Comparison of ENCODE assay signal across 23 cellular contexts in genomic region chr6:93794161-93794560, GRCh38.
"Had no signal": no experiment of that assay in that cellular context is flagged by ENCODE, and none has a peak within 500 bp of the region (broad histone marks: within the 10 kb centered on the region; RNA-seq: fewer than 3 reads in every experiment).

No MANE protein-coding gene starts in this region.

- H3K27me3 Mint-ChIP-seq: activated naive CD8-positive, alpha-beta T cell treated with anti-CD3 and anti-CD28 coated beads, Interleukin-2, amount 10 ng/mL, durations not matched to agents 7 days and 5 days; dendritic cell treated with granulocyte-macrophage colony-stimulating factor and Interleukin-4, amounts not matched to agents 40 ng/mL and 50 ng/mL, for 4 days; naive B cell; progenitor cell of endocrine pancreas; stimulated activated naive CD8-positive, alpha-beta T cell treated with anti-CD3 and anti-CD28 coated beads, Interleukin-15, Interleukin-2, amounts not matched to agents 100 ng/mL and 50 ng/mL, for 24 hours had no signal

- H3K36me3 Mint-ChIP-seq: activated naive CD8-positive, alpha-beta T cell treated with anti-CD3 and anti-CD28 coated beads, Interleukin-2, amount 10 ng/mL, durations not matched to agents 7 days and 5 days; naive B cell; WTC11 had no signal

- H3K36me3 ChIP-seq: heart left ventricle, lower lobe of right lung, thyroid gland, upper lobe of right lung had no signal

- ATAC-seq: heart left ventricle, left lobe of liver, lower lobe of right lung, upper lobe of right lung, WTC11 had no signal

- H3K27ac Mint-ChIP-seq: activated naive CD4-positive, alpha-beta T cell treated with anti-CD3 and anti-CD28 coated beads for 36 hours; activated naive CD8-positive, alpha-beta T cell treated with anti-CD3 and anti-CD28 coated beads, Interleukin-2, amount 10 ng/mL, durations not matched to agents 7 days and 5 days; dendritic cell treated with granulocyte-macrophage colony-stimulating factor and Interleukin-4, amounts not matched to agents 40 ng/mL and 50 ng/mL, for 4 days; naive B cell; progenitor cell of endocrine pancreas; stimulated activated naive CD8-positive, alpha-beta T cell treated with anti-CD3 and anti-CD28 coated beads, Interleukin-15, Interleukin-2, amounts not matched to agents 100 ng/mL and 50 ng/mL, for 24 hours; T-helper 1 cell treated with Interleukin-12 subunit alpha and Interleukin-12 subunit beta and Interleukin-4 antibody, amounts not matched to agents 30 μg/mL and 1 μg/mL, for 36 hours had no signal

- H3K4me1 ChIP-seq: heart left ventricle, lower lobe of right lung, thyroid gland, upper lobe of right lung had no signal

- H3K9me3 ChIP-seq: heart left ventricle, lower lobe of right lung, thyroid gland, upper lobe of right lung had no signal

- H3K27ac ChIP-seq: heart left ventricle, lower lobe of right lung, thyroid gland, upper lobe of right lung had no signal

- H3K27me3 ChIP-seq: heart left ventricle, thyroid gland, upper lobe of right lung had no signal

- H3K4me1 Mint-ChIP-seq: activated naive CD8-positive, alpha-beta T cell treated with anti-CD3 and anti-CD28 coated beads, Interleukin-2, amount 10 ng/mL, durations not matched to agents 7 days and 5 days; naive B cell had no signal

- H3K9me3 Mint-ChIP-seq: activated naive CD4-positive, alpha-beta T cell treated with anti-CD3 and anti-CD28 coated beads for 36 hours; activated naive CD8-positive, alpha-beta T cell treated with anti-CD3 and anti-CD28 coated beads, Interleukin-2, amount 10 ng/mL, durations not matched to agents 7 days and 5 days; dendritic cell treated with granulocyte-macrophage colony-stimulating factor and Interleukin-4, amounts not matched to agents 40 ng/mL and 50 ng/mL, for 4 days; neural crest cell; T-helper 1 cell treated with Interleukin-12 subunit alpha and Interleukin-12 subunit beta and Interleukin-4 antibody, amounts not matched to agents 30 μg/mL and 1 μg/mL, for 36 hours; WTC11 had no signal

- H3K4me3 Mint-ChIP-seq: activated naive CD4-positive, alpha-beta T cell treated with anti-CD3 and anti-CD28 coated beads for 36 hours; activated naive CD8-positive, alpha-beta T cell treated with anti-CD3 and anti-CD28 coated beads, Interleukin-2, amount 10 ng/mL, durations not matched to agents 7 days and 5 days; dendritic cell treated with granulocyte-macrophage colony-stimulating factor and Interleukin-4, amounts not matched to agents 40 ng/mL and 50 ng/mL, for 4 days; naive B cell; neural crest cell; stimulated activated naive CD8-positive, alpha-beta T cell treated with anti-CD3 and anti-CD28 coated beads, Interleukin-15, Interleukin-2, amounts not matched to agents 100 ng/mL and 50 ng/mL, for 24 hours; T-helper 1 cell treated with Interleukin-12 subunit alpha and Interleukin-12 subunit beta and Interleukin-4 antibody, amounts not matched to agents 30 μg/mL and 1 μg/mL, for 36 hours; WTC11 had no signal

- H3K4me3 ChIP-seq: heart left ventricle, lower lobe of right lung, thyroid gland, upper lobe of right lung had no signal

- DNase-seq: activated CD4-positive, alpha-beta T cell treated with anti-CD3 and anti-CD28 coated beads, Interleukin-2, amount 50 U/mL, for 48 hours; activated naive CD4-positive, alpha-beta T cell treated with anti-CD3 and anti-CD28 coated beads for 36 hours; activated naive CD8-positive, alpha-beta T cell treated with anti-CD3 and anti-CD28 coated beads, Interleukin-2, amount 10 ng/mL, durations not matched to agents 7 days and 5 days; activated T-cell treated with anti-CD3 and anti-CD28 coated beads, Interleukin-2, amount 50 U/mL, for 48 hours; amniotic stem cell; cerebellar nuclear complex; effector CD4-positive, alpha-beta T cell; heart left ventricle; islet precursor cell; lower lobe of right lung; naive B cell; stimulated activated CD4-positive, alpha-beta T cell treated with anti-CD3 and anti-CD28 coated beads, Interleukin-1b, Interleukin-23, amount 100 ng/mL, for 48 hours; substantia nigra; T1000; thyroid gland; upper lobe of right lung had no signal
